ENCODE assay signal across 11 cellular contexts in the genomic region with DNA sequence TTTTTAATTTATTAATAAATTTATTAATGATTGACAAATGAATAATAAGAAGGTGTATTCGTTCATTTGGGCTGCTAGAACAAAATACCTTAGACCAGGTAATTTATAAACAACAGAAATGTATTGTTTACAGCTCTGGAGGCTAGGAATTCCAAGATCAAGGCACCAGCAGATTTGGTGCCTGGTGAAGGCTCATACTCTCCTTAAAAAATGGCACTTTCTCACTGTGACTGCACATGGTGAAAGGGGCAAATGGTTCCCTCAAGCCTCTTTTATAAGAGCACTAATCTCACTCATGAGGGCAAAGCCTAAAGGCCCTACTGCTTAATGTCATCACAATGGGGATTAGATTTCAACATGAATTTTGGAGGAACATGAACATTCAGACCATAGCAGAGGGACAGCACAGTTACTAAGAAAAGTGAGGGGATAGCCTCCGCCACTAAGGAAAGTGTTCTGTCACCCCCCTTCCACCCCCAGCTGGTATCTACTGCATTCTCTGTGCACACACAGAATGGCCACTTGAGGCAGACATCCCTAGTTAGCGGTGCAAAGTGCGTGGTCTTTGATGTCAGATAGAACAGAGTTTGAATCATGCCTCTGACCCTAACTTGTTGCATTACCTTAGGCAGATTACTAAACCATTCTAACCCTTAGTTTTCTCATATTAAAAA. TPM values are rescaled to one million over a fixed set of nuclear protein-coding genes. Genes with fewer than 3 reads are reported as not detected.
DNase-seq lines count a peak whose midpoint lies in the region; ATAC-seq, FAIRE-seq and TF ChIP-seq lines count a peak whose summit lies in the region.
"Had no signal": no experiment of that assay in that cellular context is flagged by ENCODE, and none has a peak within 500 bp of the region (broad histone marks: within the 10 kb centered on the region; RNA-seq: fewer than 3 reads in every experiment).

No MANE protein-coding gene starts in this region.

- H2AFZ ChIP-seq in PC-3 (ENCODE audit: low read length): no peak overlapping the region
- no peak overlapping the region for H2AFZ ChIP-seq in fibroblast of lung (ENCODE audit: low read length)

- peaks cover 0 to 2% (median 0%) of the 10 kb centered on the region in 7 donors for H3K9me3 Mint-ChIP-seq in CD4-positive, CD25-positive, alpha-beta regulatory T cell

- CTCF ChIA-PET in PC-3 (lab: Charles Lee): no interaction called here

- no TSS peak for BruUV-seq in PC-3 (replicated peaks; lab: Mats Ljungman, UMichigan)

- peak in 2 of 3 donors; percentile 31 to 46 for DNase-seq in CD4-positive, CD25-positive, alpha-beta regulatory T cell
- no peak for DNase-seq in PC-3
- DNase-seq in fibroblast of lung (ENCODE audit: low read depth in 2 of 2): no peak
- DNase-seq in lower lobe of right lung: no peak
- no peak for DNase-seq in H54 (ENCODE audit: insufficient read length, low spot score)

- no peak overlapping the region for H3K4me3 ChIP-seq in CD4-positive, CD25-positive, alpha-beta regulatory T cell (ENCODE audit: low read depth, low read length)
- H3K4me3 ChIP-seq in GM12875 (ENCODE audit: low read depth, low read length): no peak overlapping the region
- no peak overlapping the region for H3K4me3 ChIP-seq in PC-3 (ENCODE audit: low read length)
- no peak overlapping the region for H3K4me3 ChIP-seq in fibroblast of lung (replicated peaks in 1 of 4; ENCODE audit: control extremely low read depth in 1 of 4, insufficient read depth in 1 of 4, low read depth in 3 of 4, low read length in 4 of 4)
- H3K4me3 ChIP-seq in lower lobe of right lung: no peak overlapping the region
- H3K4me3 ChIP-seq: thoracic aorta had no signal

- H3K9ac ChIP-seq in PC-3 (ENCODE audit: low read length) (no peak overlapping the region), fibroblast of lung (ENCODE audit: insufficient read depth, low read length) (no peak overlapping the region)

- no peaks in the 10 kb centered on the region for H3F3A ChIP-seq in PC-3 (ENCODE audit: low read length, unreplicated experiment)

- no peaks in the 10 kb centered on the region for H3K4me1 Mint-ChIP-seq in CD4-positive, CD25-positive, alpha-beta regulatory T cell
- H3K4me1 Mint-ChIP-seq: IgD-negative memory B cell had no signal

- H3K4me2 ChIP-seq in PC-3 (ENCODE audit: low read length) (no peak overlapping the region), fibroblast of lung (ENCODE audit: extremely low read depth, insufficient read depth, low read length) (no peak overlapping the region)

- H4K20me1 ChIP-seq in PC-3 (ENCODE audit: low read length) (no peaks in the 10 kb centered on the region), fibroblast of lung (ENCODE audit: control insufficient read depth, extremely low read depth, insufficient read depth, low read length) (no peaks in the 10 kb centered on the region)

- H3K27me3 ChIP-seq in CD4-positive, CD25-positive, alpha-beta regulatory T cell (ENCODE audit: control insufficient read depth, insufficient read depth, low read length): peaks cover 2% of the 10 kb centered on the region
- no peaks in the 10 kb centered on the region; the same call in 1 of the 2 replicates for H3K27me3 ChIP-seq in PC-3 (ENCODE audit: low read length)
- H3K27me3 ChIP-seq in fibroblast of lung (ENCODE audit: control insufficient read depth, insufficient read depth, low read length): peaks cover 2% of the 10 kb centered on the region
- H3K27me3 ChIP-seq in lower lobe of right lung (ENCODE audit: low read depth): no peaks in the 10 kb centered on the region

- H3K36me3 Mint-ChIP-seq in CD4-positive, CD25-positive, alpha-beta regulatory T cell: no peaks in the 10 kb centered on the region

- intact Hi-C loops in PC-3 (cut with micrococcal nuclease): no loop called here
- intact Hi-C loops in lower lobe of right lung (cut with DNase I): no loop called here

- TF ChIP-seq CTCF in GM12875 (IDR thresholded peaks at IDR 0.05; ENCODE audit: borderline replicate concordance, insufficient read depth, low read depth, low read length): peak; percentile 33; the same call in 1 of the 2 replicates
- peak; percentile 49 for TF ChIP-seq CTCF in PC-3 (conservative IDR thresholded peaks at IDR 0.05; ENCODE audit: low read depth, low read length)
- TF ChIP-seq CTCF in fibroblast of lung (conservative IDR thresholded peaks at IDR 0.05 in 1 of 2, IDR thresholded peaks at IDR 0.05 in 1 of 2; ENCODE audit: low read depth in 1 of 2, low read length in 2 of 2): peak; percentile 7 to 8
- TF ChIP-seq CTCF in lower lobe of right lung (IDR thresholded peaks at IDR 0.05): no peak

- peaks cover 10% of the 10 kb centered on the region for H3K27me3 Mint-ChIP-seq in CD4-positive, CD25-positive, alpha-beta regulatory T cell

- no peaks in the 10 kb centered on the region for H3K36me3 ChIP-seq in CD4-positive, CD25-positive, alpha-beta regulatory T cell (ENCODE audit: control insufficient read depth, insufficient read depth, low read length)
- H3K36me3 ChIP-seq in PC-3 (ENCODE audit: low read depth, low read length): no peaks in the 10 kb centered on the region
- no peaks in the 10 kb centered on the region for H3K36me3 ChIP-seq in fibroblast of lung (ENCODE audit: control insufficient read depth, insufficient read depth, low read length)
- no peaks in the 10 kb centered on the region for H3K36me3 ChIP-seq in lower lobe of right lung
- H3K36me3 ChIP-seq: thoracic aorta had no signal

- H3K79me2 ChIP-seq in PC-3 (ENCODE audit: low read length) (no peaks in the 10 kb centered on the region), fibroblast of lung (ENCODE audit: control insufficient read depth, insufficient read depth, low read length) (no peaks in the 10 kb centered on the region)

- ATAC-seq in CD4-positive, CD25-positive, alpha-beta regulatory T cell (ENCODE audit: low read depth in 2 of 2): no peak
- ATAC-seq in PC-3 (no peak; the same call in 1 of the 2 replicates), HG03039 (IDR thresholded peaks at IDR 0.05; ENCODE audit: unreplicated experiment) (no peak), esophagus mucosa (no peak), lower lobe of right lung (no peak)

- no peaks in the 10 kb centered on the region for H3K9me2 ChIP-seq in PC-3 (replicated peaks; ENCODE audit: low read length)

- POLR2A ChIA-PET in PC-3 (lab: Charles Lee; ENCODE audit: unreplicated experiment): no interaction called here

- H3K27ac Mint-ChIP-seq in CD4-positive, CD25-positive, alpha-beta regulatory T cell: no peak overlapping the region
- H3K27ac Mint-ChIP-seq: IgD-negative memory B cell had no signal

- H3K27ac ChIP-seq in CD4-positive, CD25-positive, alpha-beta regulatory T cell (ENCODE audit: insufficient read depth, low read length, poor library complexity, severe bottlenecking): no peak overlapping the region
- H3K27ac ChIP-seq in PC-3 (ENCODE audit: low read length) (no peak overlapping the region), fibroblast of lung (ENCODE audit: insufficient read depth, low read length) (no peak overlapping the region), lower lobe of right lung (no peak overlapping the region)
- H3K27ac ChIP-seq: epithelial cell of prostate, thoracic aorta had no signal

- no peak for TF ChIP-seq POLR2A in H54 (IDR thresholded peaks at IDR 0.05; ENCODE audit: low read depth, low read length)

- FAIRE-seq in H54 (lab: Jason Lieb, UNC): no peak

- no peaks in the 10 kb centered on the region for H3K9me3 ChIP-seq in CD4-positive, CD25-positive, alpha-beta regulatory T cell (ENCODE audit: control insufficient read depth in 2 of 2, low read length in 2 of 2)
- H3K9me3 ChIP-seq in PC-3 (ENCODE audit: low read length) (no peaks in the 10 kb centered on the region), fibroblast of lung (ENCODE audit: control insufficient read depth, insufficient read depth, low read depth, low read length) (no peaks in the 10 kb centered on the region), lower lobe of right lung (no peaks in the 10 kb centered on the region)
- H3K9me3 ChIP-seq: thoracic aorta had no signal

- H3K4me1 ChIP-seq in CD4-positive, CD25-positive, alpha-beta regulatory T cell (ENCODE audit: control insufficient read depth, insufficient read depth, low read length, poor library complexity, severe bottlenecking): no peaks in the 10 kb centered on the region
- H3K4me1 ChIP-seq in PC-3 (ENCODE audit: insufficient read depth, low read length) (no peaks in the 10 kb centered on the region), fibroblast of lung (ENCODE audit: control insufficient read depth, extremely low read depth, insufficient read depth, low read length) (no peaks in the 10 kb centered on the region), lower lobe of right lung (no peaks in the 10 kb centered on the region)

- no peak overlapping the region for H3K4me3 Mint-ChIP-seq in CD4-positive, CD25-positive, alpha-beta regulatory T cell
- H3K4me3 Mint-ChIP-seq: IgD-negative memory B cell had no signal

RNA-seq across cellular contexts. Expression of a gene that starts 47.2 kb away (rescaled TPM):
- 11.9 TPM for total RNA-seq in CD4-positive, CD25-positive, alpha-beta regulatory T cell
- 1 to 10 TPM; 1.2 to 1.7 (median 1.5) TPM for polyA plus RNA-seq in CD4-positive, CD25-positive, alpha-beta regulatory T cell
- total RNA-seq in PC-3 (2014; rRNA removed) (25.0 and 26.1 TPM in 2 replicates), fibroblast of lung (11.8 and 15.5 TPM in 2 replicates), esophagus mucosa (4.9 TPM), lower lobe of right lung (8.7 TPM)
- polyA plus RNA-seq in fibroblast of lung: 8.9 and 10.4 TPM in 2 replicates
- 4.0 and 4.8 TPM in 2 replicates for polyA plus RNA-seq in fibroblast of lung (2012)
- polyA minus RNA-seq in fibroblast of lung (ENCODE audit: low replicate concordance): 3.2 and 4.9 TPM in 2 replicates

Comparison
In these comparisons a context has a peak if more than half of its experiments do, and no peak if none do; other contexts are left out.
1. DNase-seq: peak in CD4-positive, CD25-positive, alpha-beta regulatory T cell (2 of 3); none in PC-3 (single experiment), fibroblast of lung (0 of 2), lower lobe of right lung (single experiment) and H54 (single experiment).